ENCODE assay signal across 23 cellular contexts in the genomic region with DNA sequence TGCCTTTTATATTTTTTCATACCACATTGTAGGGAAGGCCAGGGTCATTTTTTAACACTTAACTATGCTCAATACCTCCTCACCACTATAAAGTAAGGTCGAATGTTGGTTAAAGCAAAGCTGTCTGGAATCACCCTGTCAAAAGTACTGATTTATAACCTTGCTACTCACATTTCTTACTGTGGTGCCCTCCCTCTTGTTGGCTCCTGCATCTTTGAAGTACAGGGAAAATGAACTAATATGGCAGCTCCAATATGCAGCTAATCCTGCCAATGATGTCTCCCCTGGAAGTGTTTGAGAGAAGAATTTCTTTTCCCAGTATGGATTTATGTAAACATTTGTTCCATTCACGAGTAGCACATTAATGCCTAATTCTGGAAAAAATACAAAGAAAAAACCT.
A peak's percentile ranks its signal among the peaks of the same experiment; 100 is the strongest.
DNase-seq lines count a peak whose midpoint lies in the region; ATAC-seq and TF ChIP-seq lines count a peak whose summit lies in the region.
"Had no signal": no experiment of that assay in that cellular context is flagged by ENCODE, and none has a peak within 500 bp of the region (broad histone marks: within the 10 kb centered on the region; RNA-seq: fewer than 3 reads in every experiment).

No MANE protein-coding gene starts in this region.

- no CpG with 5 or more reads among the region's 2 CpGs for WGBS in H9 (ENCODE audit: extremely low coverage, insufficient read length, low lambda C conversion rate)

- no peak overlapping the region for H2AFZ ChIP-seq in H9 (ENCODE audit: low read length)
- H2AFZ ChIP-seq: GM23248 had no signal

- no peaks in the 10 kb centered on the region for H3K79me2 ChIP-seq in H9 (ENCODE audit: insufficient read depth, low read length)

- H3K4me3 Mint-ChIP-seq in mesothelial cell of epicardium (peak overlapping the region; percentile 4), H9 (no peak overlapping the region)
- H3K4me3 Mint-ChIP-seq: activated naive CD4-positive, alpha-beta T cell treated with anti-CD3 and anti-CD28 coated beads, Interleukin-2, amount 50 U/mL, for 24 hours; activated T-cell treated with anti-CD3 and anti-CD28 coated beads, Interleukin-2, amount 50 U/mL, for 4 hours; stimulated activated memory B cell treated with anti-CD40 and anti-IgM and Interleukin-4, amounts not matched to agents 10 μg/mL and 1 μg/mL and 100 μg/mL, for 72 hours had no signal

- no peak overlapping the region for H3K23ac ChIP-seq in H9 (ENCODE audit: insufficient read length, low read depth, low read length)

- DNase-seq in DMS53 (lab: John Stamatoyannopoulos, UW) (peak; percentile 62), DMS53 treated with DMSO at 0.1 percent for 48 hours (lab: John Stamatoyannopoulos, UW; ENCODE audit: unreplicated experiment) (no peak), NCI-H2029 (lab: John Stamatoyannopoulos, UW) (peak; percentile 58), mesothelial cell of epicardium (ENCODE audit: low spot score in 2 of 2, unreplicated experiment in 2 of 2) (no peak), EL (no peak), GM19240 (ENCODE audit: insufficient read length, low spot score) (no peak), H9 (no peak)
- DNase-seq: activated CD4-positive, alpha-beta T cell treated with anti-CD3 and anti-CD28 coated beads, Interleukin-2, amount 50 U/mL, for 4 hours; activated T-cell treated with anti-CD3 and anti-CD28 coated beads, Interleukin-2, amount 50 U/mL, for 4 hours; cortex of kidney; foreskin keratinocyte; GM23248; mucosa of descending colon; NCI-H1930; stimulated activated CD4-positive, alpha-beta T cell treated with anti-CD3 and anti-CD28 coated beads, Interleukin-15, amount 100 ng/mL, for 24 hours; T-helper 1 cell; thyroid gland had no signal

- H3K14ac ChIP-seq in H9 (ENCODE audit: insufficient read depth, low read length): no peak overlapping the region

- H3K9me3 ChIP-seq in H9 (ENCODE audit: control insufficient read depth, low read depth, low read length): no peaks in the 10 kb centered on the region
- H3K9me3 ChIP-seq: body of pancreas, MG63, mucosa of descending colon, thyroid gland had no signal

- H3K36me3 Mint-ChIP-seq in mesothelial cell of epicardium (no peaks in the 10 kb centered on the region), H9 (ENCODE audit: insufficient read depth in 1 of 3, low read depth in 3 of 3) (no peaks in the 10 kb centered on the region)
- H3K36me3 Mint-ChIP-seq: activated naive CD4-positive, alpha-beta T cell treated with anti-CD3 and anti-CD28 coated beads, Interleukin-2, amount 50 U/mL, for 24 hours; stimulated activated memory B cell treated with anti-CD40 and anti-IgM and Interleukin-4, amounts not matched to agents 10 μg/mL and 1 μg/mL and 100 μg/mL, for 72 hours had no signal

- TF ChIP-seq CTCF in mesothelial cell of epicardium (IDR thresholded peaks at IDR 0.05; ENCODE audit: unreplicated experiment) (no peak), H9 (conservative IDR thresholded peaks at IDR 0.05) (no peak)

- H3K9me3 Mint-ChIP-seq in mesothelial cell of epicardium (no peaks in the 10 kb centered on the region), H9 (no peaks in the 10 kb centered on the region; a peak in 1 of 5 replicates)
- H3K9me3 Mint-ChIP-seq: activated naive CD4-positive, alpha-beta T cell treated with anti-CD3 and anti-CD28 coated beads, Interleukin-2, amount 50 U/mL, for 24 hours; activated T-cell treated with anti-CD3 and anti-CD28 coated beads, Interleukin-2, amount 50 U/mL, for 4 hours; stimulated activated memory B cell treated with anti-CD40 and anti-IgM and Interleukin-4, amounts not matched to agents 10 μg/mL and 1 μg/mL and 100 μg/mL, for 72 hours had no signal

- H3K4ac ChIP-seq in H9 (ENCODE audit: low read depth, low read length): no peak overlapping the region

- no peaks in the 10 kb centered on the region for H3K27me3 ChIP-seq in H9 (ENCODE audit: insufficient read depth, low read length)
- H3K27me3 ChIP-seq: body of pancreas, foreskin keratinocyte, MG63, thyroid gland had no signal

- H2AK5ac ChIP-seq in H9 (ENCODE audit: insufficient read length, low read length): no peak overlapping the region

- no peaks in the 10 kb centered on the region for H3K23me2 ChIP-seq in H9 (ENCODE audit: insufficient read length, low read depth, low read length, poor library complexity, severe bottlenecking)

- H3K56ac ChIP-seq in H9 (ENCODE audit: insufficient read length, low read depth, low read length): no peak overlapping the region

- H4K5ac ChIP-seq in H9 (ENCODE audit: insufficient read length, low read depth, low read length): no peak overlapping the region

- H3K9ac ChIP-seq in H9 (ENCODE audit: extremely low read depth, insufficient read length, low read length): no peak overlapping the region
- H3K9ac ChIP-seq: GM23248 had no signal

- H2BK12ac ChIP-seq in H9 (ENCODE audit: insufficient read length, low read depth, low read length): no peak overlapping the region

- H3K4me1 ChIP-seq in H9 (ENCODE audit: insufficient read depth, low read length): no peaks in the 10 kb centered on the region
- H3K4me1 ChIP-seq: foreskin keratinocyte, thyroid gland had no signal

- H3K4me1 Mint-ChIP-seq in mesothelial cell of epicardium (peaks cover 62% of the 10 kb centered on the region), H9 (peaks cover 7 to 8% of the 10 kb centered on the region in 2 experiments; a peak in 3 of 4 replicates)
- H3K4me1 Mint-ChIP-seq: activated naive CD4-positive, alpha-beta T cell treated with anti-CD3 and anti-CD28 coated beads, Interleukin-2, amount 50 U/mL, for 24 hours; stimulated activated memory B cell treated with anti-CD40 and anti-IgM and Interleukin-4, amounts not matched to agents 10 μg/mL and 1 μg/mL and 100 μg/mL, for 72 hours had no signal

- no peak overlapping the region for H2BK20ac ChIP-seq in H9 (ENCODE audit: low read depth, low read length, poor library complexity, severe bottlenecking)

- no peak overlapping the region for H2BK15ac ChIP-seq in H9 (ENCODE audit: low read depth, low read length)

- H3T11ph ChIP-seq in H9 (ENCODE audit: low read length): no peak overlapping the region

- H3K27me3 Mint-ChIP-seq in mesothelial cell of epicardium (ENCODE audit: low read depth) (no peaks in the 10 kb centered on the region), H9 (ENCODE audit: low read depth) (no peaks in the 10 kb centered on the region)

- no peak overlapping the region for H4K91ac ChIP-seq in H9 (ENCODE audit: insufficient read length, low read depth, low read length)

- H3K4me2 ChIP-seq in H9 (ENCODE audit: insufficient read depth, insufficient read length, low read length): no peak overlapping the region

- peak overlapping the region; percentile 91 for H3K27ac Mint-ChIP-seq in mesothelial cell of epicardium
- H3K27ac Mint-ChIP-seq in H9: no peak overlapping the region
- H3K27ac Mint-ChIP-seq: activated naive CD4-positive, alpha-beta T cell treated with anti-CD3 and anti-CD28 coated beads, Interleukin-2, amount 50 U/mL, for 24 hours; stimulated activated memory B cell treated with anti-CD40 and anti-IgM and Interleukin-4, amounts not matched to agents 10 μg/mL and 1 μg/mL and 100 μg/mL, for 72 hours had no signal

- no peak overlapping the region for H4K8ac ChIP-seq in H9 (replicated peaks; ENCODE audit: insufficient read length, low read depth, low read length)

- H2BK5ac ChIP-seq in H9 (ENCODE audit: insufficient read length, low read length): no peak overlapping the region

- H3K18ac ChIP-seq in H9 (ENCODE audit: insufficient read length, low read depth, low read length): no peak overlapping the region

- H3K79me1 ChIP-seq in H9 (ENCODE audit: insufficient read depth, low read depth, low read length, poor library complexity, severe bottlenecking): no peaks in the 10 kb centered on the region

- no peak overlapping the region for H2BK120ac ChIP-seq in H9 (ENCODE audit: low read depth, low read length, poor library complexity, severe bottlenecking)

- H3K27ac ChIP-seq in H9 (ENCODE audit: insufficient read length, low read depth, low read length): no peak overlapping the region
- H3K27ac ChIP-seq: body of pancreas, epithelial cell of prostate, foreskin keratinocyte, GM23248, thyroid gland had no signal

- no peaks in the 10 kb centered on the region for H4K20me1 ChIP-seq in H9 (ENCODE audit: control insufficient read depth, insufficient read depth, insufficient read length)

- ATAC-seq in SK-N-SH treated with all-trans-retinoic acid at 6 μM for 48 hours: peak; percentile 12; the same call in 2 of the 3 replicates
- ATAC-seq: activated T-cell treated with anti-CD3 and anti-CD28 coated beads, Interleukin-2, amount 50 U/mL, for 4 hours; body of pancreas; foreskin keratinocyte; stimulated activated memory B cell treated with anti-CD40 and anti-IgM and Interleukin-4, amounts not matched to agents 10 μg/mL and 1 μg/mL and 100 μg/mL, for 72 hours had no signal

TF ChIP-seq in SK-N-SH treated with all-trans-retinoic acid at 6 μM for 48 hours, 23 proteins besides CTCF, POLR2A, EP300 and RAD21:
- TF ChIP-seq, protein P1, sequence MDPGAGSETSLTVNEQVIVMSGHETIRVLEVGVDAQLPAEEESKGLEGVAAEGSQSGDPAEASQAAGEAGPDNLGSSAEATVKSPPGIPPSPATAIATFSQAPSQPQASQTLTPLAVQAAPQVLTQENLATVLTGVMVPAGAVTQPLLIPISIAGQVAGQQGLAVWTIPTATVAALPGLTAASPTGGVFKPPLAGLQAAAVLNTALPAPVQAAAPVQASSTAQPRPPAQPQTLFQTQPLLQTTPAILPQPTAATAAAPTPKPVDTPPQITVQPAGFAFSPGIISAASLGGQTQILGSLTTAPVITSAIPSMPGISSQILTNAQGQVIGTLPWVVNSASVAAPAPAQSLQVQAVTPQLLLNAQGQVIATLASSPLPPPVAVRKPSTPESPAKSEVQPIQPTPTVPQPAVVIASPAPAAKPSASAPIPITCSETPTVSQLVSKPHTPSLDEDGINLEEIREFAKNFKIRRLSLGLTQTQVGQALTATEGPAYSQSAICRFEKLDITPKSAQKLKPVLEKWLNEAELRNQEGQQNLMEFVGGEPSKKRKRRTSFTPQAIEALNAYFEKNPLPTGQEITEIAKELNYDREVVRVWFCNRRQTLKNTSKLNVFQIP (CRISPR knock-in tag; IDR thresholded peaks at IDR 0.05; ENCODE audit: borderline replicate concordance, low read depth): 0 out of 2 replicates have a peak, but pooled peaks have one; percentile 19
- no peak for TF ChIP-seq ZNF70 (CRISPR knock-in tag; IDR thresholded peaks at IDR 0.05)
TF ChIP-seq in SK-N-SH treated with all-trans-retinoic acid at 6 μM for 48 hours: peak in this region for 1.

Comparison
In these comparisons a context has a peak if more than half of its experiments do, and no peak if none do; other contexts are left out.
1. DNase-seq: peak in DMS53 (single experiment) and NCI-H2029 (single experiment); none in DMS53 treated with DMSO at 0.1 percent for 48 hours (single experiment), mesothelial cell of epicardium (0 of 2), EL (single experiment), GM19240 (single experiment) and H9 (single experiment).